22 cellular contexts compared by ENCODE assay signal in genomic region chr5:38640012-38640395, GRCh38.
DNase-seq lines count a peak whose midpoint lies in the region; ATAC-seq, FAIRE-seq and TF ChIP-seq lines count a peak whose summit lies in the region.
"Had no signal": no experiment of that assay in that cellular context is flagged by ENCODE, and none has a peak within 500 bp of the region (broad histone marks: within the 10 kb centered on the region; RNA-seq: fewer than 3 reads in every experiment).

No MANE protein-coding gene starts in this region.

- CTCF ChIA-PET in A549 (lab: Yijun Ruan, JAX): no interaction called here

- 0 out of 6 replicates have a peak overlapping the region, but pooled peaks of 1 of the 2 experiments have one; percentile 4 for H3K27ac ChIP-seq in A549
- no peak overlapping the region for H3K27ac ChIP-seq in Karpas-422 (ENCODE audit: low read length)
- H3K27ac ChIP-seq: GM23248 had no signal

- TF ChIP-seq POLR2A in A549 (IDR thresholded peaks at IDR 0.05; ENCODE audit: low read length): no peak

- TF ChIP-seq EP300 in A549 (IDR thresholded peaks at IDR 0.05): no peak

- no peaks in the 10 kb centered on the region for H3K79me2 ChIP-seq in Karpas-422 (ENCODE audit: low read length)

- no peak overlapping the region for H2AFZ ChIP-seq in Karpas-422 (ENCODE audit: low read length)
- H2AFZ ChIP-seq: GM23248 had no signal

- FAIRE-seq in A549 (lab: Jason Lieb, UNC): no peak
- peak; percentile 51 for FAIRE-seq in HTR-8/SVneo (lab: Jason Lieb, UNC)

- no peak for TF ChIP-seq RAD21 in A549 (conservative IDR thresholded peaks at IDR 0.05 in 1 of 2, IDR thresholded peaks at IDR 0.05 in 1 of 2)

- POLR2A ChIA-PET in A549 (lab: Yijun Ruan, JAX): no interaction called here

- DNase-seq in A549 (ENCODE audit: low read depth in 1 of 2, low spot score in 1 of 2) (peak in 1 of 2 experiments; percentile 40), HTR-8/SVneo (ENCODE audit: insufficient read length, low spot score) (no peak), cardiac fibroblast (ENCODE audit: low read depth in 2 of 2) (peak; percentile 38 to 58), kidney glomerular epithelial cell (lab: John Stamatoyannopoulos, UW) (peak; percentile 12), Karpas-422 (no peak), NCI-H82 (lab: John Stamatoyannopoulos, UW) (no peak), Ammon's horn (ENCODE audit: low spot score) (no peak)
- DNase-seq in activated naive CD4-positive, alpha-beta T cell treated with Interleukin-2 at 50 U/mL for 16 hours: no peak
- DNase-seq: activated CD4-positive, alpha-beta T cell treated with anti-CD3 and anti-CD28 coated beads for 36 hours; activated naive CD8-positive, alpha-beta T cell treated with anti-CD3 and anti-CD28 coated beads, Interleukin-2, amount 50 U/mL, for 24 hours; cerebellar nuclear complex; DND-41; effector memory CD8-positive, alpha-beta T cell; foreskin melanocyte; GM23248; mucosa of descending colon; NCI-H2081 treated with DMSO at 0.1 percent for 48 hours; right cardiac atrium; SK-N-SH; stimulated activated naive CD4-positive, alpha-beta T cell; upper lobe of left lung had no signal

- H3K4me1 ChIP-seq in A549 (peaks cover 9% of the 10 kb centered on the region; the same call in 2 of the 3 replicates), Karpas-422 (ENCODE audit: low read length) (no peaks in the 10 kb centered on the region)

- 2% methylated on average over 2 of the region's 2 CpGs for WGBS in A549 (ENCODE audit: missing lambda C conversion rate)

- no peaks in the 10 kb centered on the region for H3K9me2 ChIP-seq in Karpas-422 (replicated peaks; ENCODE audit: insufficient read depth, low read length)
- H3K9me2 ChIP-seq: SK-N-SH had no signal

- H3K9me3 ChIP-seq in A549: 0 out of 3 replicates have a peak, but pooled peaks cover 3% of the 10 kb centered on the region
- H3K9me3 ChIP-seq in Karpas-422 (ENCODE audit: low read length): no peaks in the 10 kb centered on the region
- H3K9me3 ChIP-seq: mucosa of descending colon, SK-N-SH, upper lobe of left lung had no signal

- ATAC-seq in A549: peak; percentile 57 to 60; a peak in 4 of 6 replicates
- ATAC-seq: activated CD4-positive, alpha-beta T cell treated with anti-CD3 and anti-CD28 coated beads for 36 hours; activated naive CD8-positive, alpha-beta T cell treated with anti-CD3 and anti-CD28 coated beads, Interleukin-2, amount 50 U/mL, for 24 hours; activated T-helper 17 cell treated with anti-CD3 and anti-CD28 coated beads, Interleukin-2, amount 50 U/mL, for 72 hours; effector memory CD8-positive, alpha-beta T cell; mucosa of descending colon; right cardiac atrium had no signal

- no peaks in the 10 kb centered on the region for H3K36me3 ChIP-seq in Karpas-422 (ENCODE audit: insufficient read depth, low read length)
- H3K36me3 ChIP-seq: upper lobe of left lung had no signal

- no peaks in the 10 kb centered on the region for H3K27me3 ChIP-seq in Karpas-422 (ENCODE audit: low read length)
- H3K27me3 ChIP-seq: upper lobe of left lung had no signal

- no peak overlapping the region for H3K4me3 ChIP-seq in A549
- H3K4me3 ChIP-seq in cardiac fibroblast (replicated peaks in 1 of 2; ENCODE audit: low read depth in 2 of 2, low read length in 2 of 2): no peak overlapping the region
- H3K4me3 ChIP-seq in Karpas-422 (ENCODE audit: low read length): no peak overlapping the region
- H3K4me3 ChIP-seq: GM23248, mucosa of descending colon, upper lobe of left lung had no signal

- no peaks in the 10 kb centered on the region for H4K20me1 ChIP-seq in Karpas-422 (ENCODE audit: insufficient read depth, low read depth, low read length)

- H3K4me2 ChIP-seq in A549 (peak overlapping the region; percentile 10; the same call in 2 of the 3 replicates), Karpas-422 (ENCODE audit: low read depth, low read length, poor library complexity, severe bottlenecking) (no peak overlapping the region)
- H3K4me2 ChIP-seq: SK-N-SH had no signal

- no peak for TF ChIP-seq CTCF in A549 (IDR thresholded peaks at IDR 0.05)
- TF ChIP-seq CTCF in cardiac fibroblast (IDR thresholded peaks at IDR 0.05; ENCODE audit: low read depth, low read length): no peak

- H3K9ac ChIP-seq in Karpas-422 (ENCODE audit: low read length): no peak overlapping the region
- H3K9ac ChIP-seq: GM23248, SK-N-SH had no signal

TF ChIP-seq in A549, 52 proteins besides CTCF, POLR2A, EP300 and RAD21:
- TF ChIP-seq CBX8 (IDR thresholded peaks at IDR 0.05) (no peak), HMGXB4 (CRISPR knock-in tag; IDR thresholded peaks at IDR 0.05; ENCODE audit: borderline replicate concordance) (no peak), RFX5 (IDR thresholded peaks at IDR 0.05) (no peak), MAX (IDR thresholded peaks at IDR 0.05) (no peak), FOSL2 (IDR thresholded peaks at IDR 0.05) (no peak), FOSL2 (CRISPR knock-in tag; IDR thresholded peaks at IDR 0.05) (no peak), ELK1 (IDR thresholded peaks at IDR 0.05; ENCODE audit: low read depth, low read length) (no peak)

Comparison
In these comparisons a context has a peak if more than half of its experiments do, and no peak if none do; other contexts are left out.
1. DNase-seq: peak in cardiac fibroblast (2 of 2) and kidney glomerular epithelial cell (single experiment); none in HTR-8/SVneo (single experiment), Karpas-422 (single experiment), NCI-H82 (single experiment), Ammon's horn (single experiment) and activated naive CD4-positive, alpha-beta T cell treated with Interleukin-2 at 50 U/mL for 16 hours (single experiment).